In the genomic region with DNA sequence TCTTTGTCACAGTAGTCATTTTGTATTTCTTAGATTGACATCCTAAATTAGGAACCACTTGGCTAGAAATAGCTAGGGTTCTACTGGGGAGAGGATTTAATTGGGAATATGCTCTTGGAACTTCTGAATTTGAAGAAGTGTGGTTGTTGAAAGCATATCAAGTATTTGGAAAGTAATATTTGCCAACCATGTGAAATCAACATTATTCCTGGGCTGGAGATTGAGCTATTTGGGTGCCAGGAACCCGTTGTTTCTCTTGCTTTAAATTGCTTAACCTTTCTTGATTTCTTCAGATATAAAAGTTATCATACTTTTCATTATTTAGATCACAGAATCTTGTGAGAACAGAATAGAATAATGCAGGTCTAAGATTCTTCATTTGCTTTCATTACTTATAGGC, we compare ENCODE assay signal across 12 cellular contexts.
DNase-seq lines count a peak whose midpoint lies in the region; ATAC-seq and TF ChIP-seq lines count a peak whose summit lies in the region.
"Had no signal": no experiment of that assay in that cellular context is flagged by ENCODE, and none has a peak within 500 bp of the region (broad histone marks: within the 10 kb centered on the region; RNA-seq: fewer than 3 reads in every experiment).

No MANE protein-coding gene starts in this region.

- H3K27me3 ChIP-seq in mammary epithelial cell (ENCODE audit: insufficient read depth, low read length) = no peaks in the 10 kb centered on the region
- H3K27me3 ChIP-seq in breast epithelium = no peaks in the 10 kb centered on the region
- no peaks in the 10 kb centered on the region for H3K27me3 ChIP-seq in ascending aorta
- H3K27me3 ChIP-seq in naive thymus-derived CD4-positive, alpha-beta T cell (ENCODE audit: control insufficient read depth in 2 of 2, insufficient read depth in 2 of 2, low read length in 2 of 2) = no peaks in the 10 kb centered on the region
- H3K27me3 ChIP-seq: BLaER1 treated with 17β-estradiol and CSF1 and Interleukin-3, amounts not matched to agents 10 nM and 100 nM had no signal

- POLR2A ChIA-PET in naive thymus-derived CD4-positive, alpha-beta T cell (lab: Charles Lee) = no interaction called here

- H3K27ac Mint-ChIP-seq in naive thymus-derived CD4-positive, alpha-beta T cell = no peak overlapping the region
- H3K27ac Mint-ChIP-seq: CD4-positive, CD25-positive, alpha-beta regulatory T cell; H9 had no signal

- no peaks in the 10 kb centered on the region for H4K20me1 ChIP-seq in mammary epithelial cell (ENCODE audit: insufficient read depth, low read length)
- H4K20me1 ChIP-seq: BLaER1 treated with 17β-estradiol and CSF1 and Interleukin-3, amounts not matched to agents 10 nM and 100 nM had no signal

- H3K4me3 Mint-ChIP-seq in naive thymus-derived CD4-positive, alpha-beta T cell = no peak overlapping the region
- H3K4me3 Mint-ChIP-seq: CD4-positive, CD25-positive, alpha-beta regulatory T cell; H9 had no signal

- DNase-seq in mammary epithelial cell = no peak
- DNase-seq in breast epithelium (ENCODE audit: low spot score in 2 of 2) = no peak
- DNase-seq in ascending aorta (ENCODE audit: low spot score in 2 of 2) = no peak
- peak; percentile 46 for DNase-seq in fibroblast of the aortic adventitia (ENCODE audit: low read depth)
- DNase-seq in naive thymus-derived CD4-positive, alpha-beta T cell = no peak
- no peak for DNase-seq in epidermal melanocyte (ENCODE audit: insufficient read length, low spot score)
- DNase-seq: 8988T; CD4-positive, CD25-positive, alpha-beta regulatory T cell; GOT3; H9 had no signal

- H2AFZ ChIP-seq in mammary epithelial cell (ENCODE audit: low read depth, low read length) = peak overlapping the region; percentile 6

- TF ChIP-seq CTCF in mammary epithelial cell (conservative IDR thresholded peaks at IDR 0.05 in 1 of 2, IDR thresholded peaks at IDR 0.05 in 1 of 2; ENCODE audit: extremely low read depth in 1 of 2, insufficient read depth in 1 of 2, low read depth in 1 of 2, low read length in 2 of 2) (no peak), breast epithelium (IDR thresholded peaks at IDR 0.05) (no peak), ascending aorta (IDR thresholded peaks at IDR 0.05) (no peak), fibroblast of the aortic adventitia (IDR thresholded peaks at IDR 0.05; ENCODE audit: insufficient read depth, low read length) (no peak)

- in situ Hi-C loops in mammary epithelial cell (cut with MboI; ENCODE audit: low sequenced_read_pairs in 2 of 2) = no loop called here

- no peaks in the 10 kb centered on the region for H3K79me2 ChIP-seq in mammary epithelial cell (ENCODE audit: insufficient read depth, low read length)

- CTCF ChIA-PET in mammary epithelial cell (lab: Charles Lee; ENCODE audit: low non-redundant PET) = no interaction called here
- CTCF ChIA-PET in naive thymus-derived CD4-positive, alpha-beta T cell (lab: Charles Lee) = no interaction called here

- H3K9me3 ChIP-seq in mammary epithelial cell (replicated peaks; ENCODE audit: insufficient read depth, low read length) (no peaks in the 10 kb centered on the region), breast epithelium (no peaks in the 10 kb centered on the region), ascending aorta (no peaks in the 10 kb centered on the region)
- H3K9me3 ChIP-seq in naive thymus-derived CD4-positive, alpha-beta T cell (ENCODE audit: control insufficient read depth in 2 of 3, low read length in 3 of 3) = no peaks in the 10 kb centered on the region
- H3K9me3 ChIP-seq: BLaER1 treated with 17β-estradiol and CSF1 and Interleukin-3, amounts not matched to agents 10 nM and 100 nM had no signal

- dilution Hi-C loops in mammary epithelial cell (cut with HindIII; ENCODE audit: low sequenced_read_pairs) = no loop called here

- H3K27ac ChIP-seq in mammary epithelial cell (ENCODE audit: insufficient read depth, low read depth, low read length) (no peak overlapping the region), breast epithelium (no peak overlapping the region), ascending aorta (peak overlapping the region; percentile 15 to 40)
- no peak overlapping the region for H3K27ac ChIP-seq in naive thymus-derived CD4-positive, alpha-beta T cell (ENCODE audit: low read depth, low read length)
- H3K27ac ChIP-seq: BLaER1 treated with 17β-estradiol and CSF1 and Interleukin-3, amounts not matched to agents 10 nM and 100 nM had no signal

- peaks cover 0 to 1% (median 0%) of the 10 kb centered on the region in 11 donors for H3K9me3 Mint-ChIP-seq in naive thymus-derived CD4-positive, alpha-beta T cell
- H3K9me3 Mint-ChIP-seq: H9 had no signal

- H3K4me1 ChIP-seq in mammary epithelial cell (ENCODE audit: insufficient read depth, low read length) = peaks cover 7% of the 10 kb centered on the region
- no peaks in the 10 kb centered on the region for H3K4me1 ChIP-seq in breast epithelium
- H3K4me1 ChIP-seq in ascending aorta = peaks cover 2 to 12% of the 10 kb centered on the region in 2 donors
- no peaks in the 10 kb centered on the region for H3K4me1 ChIP-seq in naive thymus-derived CD4-positive, alpha-beta T cell (ENCODE audit: control insufficient read depth in 2 of 2, insufficient read depth in 2 of 2, low read length in 2 of 2)

- no peak for ATAC-seq in naive thymus-derived CD4-positive, alpha-beta T cell
- no peak for ATAC-seq in GM21825 (IDR thresholded peaks at IDR 0.05; ENCODE audit: unreplicated experiment)

- H3K27me3 Mint-ChIP-seq in naive thymus-derived CD4-positive, alpha-beta T cell = peaks cover 9 to 34% (median 15%) of the 10 kb centered on the region in 5 donors

- H3K36me3 ChIP-seq in mammary epithelial cell (ENCODE audit: insufficient read depth, low read length) (no peaks in the 10 kb centered on the region), breast epithelium (no peaks in the 10 kb centered on the region), ascending aorta (no peaks in the 10 kb centered on the region)
- H3K36me3 ChIP-seq in naive thymus-derived CD4-positive, alpha-beta T cell (ENCODE audit: control insufficient read depth in 2 of 3, insufficient read depth in 3 of 3, low read length in 3 of 3) = no peaks in the 10 kb centered on the region
- H3K36me3 ChIP-seq: BLaER1 treated with 17β-estradiol and CSF1 and Interleukin-3, amounts not matched to agents 10 nM and 100 nM had no signal

- intact Hi-C loops in mammary epithelial cell (cut with micrococcal nuclease) (no loop called here), breast epithelium (cut with DNase I; ENCODE audit: low total_unique reads) (no loop called here), ascending aorta (cut with DNase I) (no loop called here)
- intact Hi-C loops in naive thymus-derived CD4-positive, alpha-beta T cell (cut with micrococcal nuclease) = no loop called here

- H3K4me1 Mint-ChIP-seq in naive thymus-derived CD4-positive, alpha-beta T cell = no peaks in the 10 kb centered on the region
- H3K4me1 Mint-ChIP-seq: CD4-positive, CD25-positive, alpha-beta regulatory T cell had no signal

- H3K36me3 Mint-ChIP-seq in naive thymus-derived CD4-positive, alpha-beta T cell = no peaks in the 10 kb centered on the region
- H3K36me3 Mint-ChIP-seq: CD4-positive, CD25-positive, alpha-beta regulatory T cell had no signal

- no peak for TF ChIP-seq POLR2A in breast epithelium (IDR thresholded peaks at IDR 0.05)

- no TSS peak for BruUV-seq in mammary epithelial cell (replicated peaks; lab: Mats Ljungman, UMichigan)

- H3K4me3 ChIP-seq in mammary epithelial cell (replicated peaks in 1 of 3; ENCODE audit: insufficient read depth in 1 of 3, low read depth in 2 of 3, low read length in 3 of 3) (no peak overlapping the region), breast epithelium (no peak overlapping the region), ascending aorta (no peak overlapping the region), fibroblast of the aortic adventitia (ENCODE audit: low read depth, low read length) (no peak overlapping the region)
- no peak overlapping the region for H3K4me3 ChIP-seq in naive thymus-derived CD4-positive, alpha-beta T cell (ENCODE audit: low read length)
- H3K4me3 ChIP-seq: BLaER1 treated with 17β-estradiol and CSF1 and Interleukin-3, amounts not matched to agents 10 nM and 100 nM had no signal

- no peak overlapping the region for H3K9ac ChIP-seq in mammary epithelial cell (ENCODE audit: insufficient read depth, low read length)
- H3K9ac ChIP-seq: BLaER1 treated with 17β-estradiol and CSF1 and Interleukin-3, amounts not matched to agents 10 nM and 100 nM had no signal

- 60% methylated on average over 1 of the region's 1 CpG for WGBS in mammary epithelial cell (ENCODE audit: low coverage, missing lambda C conversion rate)

- no peak overlapping the region for H3K4me2 ChIP-seq in mammary epithelial cell (ENCODE audit: insufficient read depth, low read depth, low read length)
- H3K4me2 ChIP-seq: BLaER1 treated with 17β-estradiol and CSF1 and Interleukin-3, amounts not matched to agents 10 nM and 100 nM had no signal

Comparison
In these comparisons a context has a peak if more than half of its experiments do, and no peak if none do; other contexts are left out.
1. H3K27ac ChIP-seq: peak in ascending aorta (2 of 2); none in mammary epithelial cell (single experiment), breast epithelium (0 of 2) and naive thymus-derived CD4-positive, alpha-beta T cell (single experiment).